Comparison of ENCODE assay signal across 13 cellular contexts in the genomic region with DNA sequence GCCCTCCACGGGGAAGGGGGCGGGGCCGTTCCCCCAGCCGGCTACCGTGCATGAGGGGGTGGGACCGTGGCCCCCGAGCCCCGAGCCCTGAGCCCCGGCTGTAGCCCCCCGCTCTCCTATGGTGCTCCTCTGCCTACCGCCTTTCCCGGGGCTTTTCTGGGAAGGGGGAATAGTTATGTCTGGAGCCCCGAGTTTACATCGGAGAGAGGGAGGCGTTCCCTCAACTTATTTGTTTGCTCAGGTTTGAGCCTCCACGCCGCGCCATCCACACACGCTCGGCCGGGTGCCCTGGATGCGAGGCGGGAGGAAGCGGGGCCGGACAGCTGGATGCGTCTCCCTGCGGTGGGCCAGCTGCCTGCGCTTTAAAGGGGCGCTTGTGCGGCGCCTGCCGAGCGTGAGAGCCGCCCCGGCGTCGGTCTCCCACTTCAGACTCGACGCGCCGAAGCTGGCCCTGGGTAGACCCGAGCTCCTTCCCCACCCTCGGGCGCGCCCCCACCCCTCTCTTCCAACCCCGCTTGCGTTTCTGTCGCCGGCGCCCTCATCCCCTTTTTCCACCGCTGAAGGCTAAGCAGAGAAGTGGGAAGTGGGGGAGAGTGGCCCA. TPM values are rescaled to one million over a fixed set of nuclear protein-coding genes. Genes with fewer than 3 reads are reported as not detected.
A peak's percentile ranks its signal among the peaks of the same experiment; 100 is the strongest.
DNase-seq lines count a peak whose midpoint lies in the region; ATAC-seq and TF ChIP-seq lines count a peak whose summit lies in the region.
"Had no signal": no experiment of that assay in that cellular context is flagged by ENCODE, and none has a peak within 500 bp of the region (broad histone marks: within the 10 kb centered on the region; RNA-seq: fewer than 3 reads in every experiment).

No MANE protein-coding gene starts in this region.

- ATAC-seq in naive thymus-derived CD8-positive, alpha-beta T cell, result peak; percentile 21 to 48
- no peak for ATAC-seq in HG03432 (IDR thresholded peaks at IDR 0.05; ENCODE audit: unreplicated experiment)
- no peak for ATAC-seq in HG03439 (IDR thresholded peaks at IDR 0.05; ENCODE audit: unreplicated experiment)

- no peaks in the 10 kb centered on the region for H3K9me3 Mint-ChIP-seq in activated naive CD8-positive, alpha-beta T cell (ENCODE audit: low read depth)
- no peaks in the 10 kb centered on the region for H3K9me3 Mint-ChIP-seq in activated naive CD8-positive, alpha-beta T cell treated with anti-CD3 and anti-CD28 coated beads for 36 hours
- no peaks in the 10 kb centered on the region for H3K9me3 Mint-ChIP-seq in naive thymus-derived CD8-positive, alpha-beta T cell

- DNase-seq in activated naive CD8-positive, alpha-beta T cell treated with anti-CD3 and anti-CD28 coated beads for 36 hours, result no peak
- DNase-seq in esophagus squamous epithelium (lab: John Stamatoyannopoulos, UW), result no peak
- DNase-seq in naive thymus-derived CD8-positive, alpha-beta T cell, result no peak
- no peak for DNase-seq in uterus
- no peak for DNase-seq in activated gamma-delta T cell (lab: John Stamatoyannopoulos, UW)
- DNase-seq: activated CD8-positive, alpha-beta memory T cell treated with anti-CD3 and anti-CD28 coated beads for 24 hours; AML-193; effector CD4-positive, alpha-beta T cell; midbrain; NCI-H1436 treated with DMSO at 0.1 percent for 48 hours had no signal

- TF ChIP-seq CTCF in esophagus squamous epithelium (IDR thresholded peaks at IDR 0.05), result no peak
- TF ChIP-seq CTCF in uterus (IDR thresholded peaks at IDR 0.05), result no peak

- POLR2A ChIA-PET in naive thymus-derived CD8-positive, alpha-beta T cell (lab: Charles Lee), result interaction anchor here (1.6 kb wide), 1 partner anchor 72 kb away, joined by 3 read pairs; the partner anchor contains the start of gene LRRC59

- peaks cover 15% of the 10 kb centered on the region for H3K4me1 Mint-ChIP-seq in activated naive CD8-positive, alpha-beta T cell (ENCODE audit: low read depth)
- peaks cover 7% of the 10 kb centered on the region for H3K4me1 Mint-ChIP-seq in activated naive CD8-positive, alpha-beta T cell treated with anti-CD3 and anti-CD28 coated beads for 36 hours
- H3K4me1 Mint-ChIP-seq in naive thymus-derived CD8-positive, alpha-beta T cell, result peaks cover 5 to 35% (median 16%) of the 10 kb centered on the region in 4 donors

- H3K36me3 ChIP-seq in esophagus squamous epithelium, result peaks cover 0 to 30% (median 0%) of the 10 kb centered on the region in 3 donors
- no peaks in the 10 kb centered on the region for H3K36me3 ChIP-seq in uterus

- no peaks in the 10 kb centered on the region for H3K36me3 Mint-ChIP-seq in activated naive CD8-positive, alpha-beta T cell
- no peaks in the 10 kb centered on the region for H3K36me3 Mint-ChIP-seq in activated naive CD8-positive, alpha-beta T cell treated with anti-CD3 and anti-CD28 coated beads for 36 hours
- H3K36me3 Mint-ChIP-seq in naive thymus-derived CD8-positive, alpha-beta T cell, result peaks cover 0 to 12% (median 0%) of the 10 kb centered on the region in 3 donors

- H3K4me3 Mint-ChIP-seq in activated naive CD8-positive, alpha-beta T cell, result peak overlapping the region; percentile 23
- no peak overlapping the region for H3K4me3 Mint-ChIP-seq in activated naive CD8-positive, alpha-beta T cell treated with anti-CD3 and anti-CD28 coated beads for 36 hours
- peak overlapping the region in 7 of 10 donors; percentile 2 to 54 (median 50) for H3K4me3 Mint-ChIP-seq in naive thymus-derived CD8-positive, alpha-beta T cell

- peaks cover 0 to 29% (median 0%) of the 10 kb centered on the region in 4 donors for H3K27me3 ChIP-seq in esophagus squamous epithelium
- no peaks in the 10 kb centered on the region for H3K27me3 ChIP-seq in uterus

- H3K4me3 ChIP-seq in esophagus squamous epithelium, result peak overlapping the region; percentile 13 to 59 (median 38)
- H3K4me3 ChIP-seq in uterus, result peak overlapping the region; percentile 18 to 28

- no peak for TF ChIP-seq POLR2A in esophagus squamous epithelium (IDR thresholded peaks at IDR 0.05)
- no peak for TF ChIP-seq POLR2A in uterus (IDR thresholded peaks at IDR 0.05)

- H3K4me1 ChIP-seq in esophagus squamous epithelium (peaks cover 12 to 39% (median 14%) of the 10 kb centered on the region in 3 donors), uterus (peaks cover 0 to 15% of the 10 kb centered on the region in 2 donors)

- intact Hi-C loops in esophagus squamous epithelium (cut with DNase I) (no loop called here), uterus (cut with DNase I; ENCODE audit: low total_unique reads) (no loop called here)

- H3K27me3 Mint-ChIP-seq in activated naive CD8-positive, alpha-beta T cell, result peaks cover 6% of the 10 kb centered on the region
- H3K27me3 Mint-ChIP-seq in activated naive CD8-positive, alpha-beta T cell treated with anti-CD3 and anti-CD28 coated beads for 36 hours, result peaks cover 34% of the 10 kb centered on the region
- peaks cover 2 to 37% (median 15%) of the 10 kb centered on the region in 5 donors for H3K27me3 Mint-ChIP-seq in naive thymus-derived CD8-positive, alpha-beta T cell

- 0% methylated on average over 1 of the region's 51 CpGs; no CpG with 5 or more reads in 1 of the 2 donors for WGBS in esophagus squamous epithelium, 2 donors

- no peak overlapping the region for H3K27ac Mint-ChIP-seq in activated naive CD8-positive, alpha-beta T cell
- H3K27ac Mint-ChIP-seq in activated naive CD8-positive, alpha-beta T cell treated with anti-CD3 and anti-CD28 coated beads for 36 hours, result no peak overlapping the region
- H3K27ac Mint-ChIP-seq in naive thymus-derived CD8-positive, alpha-beta T cell, result no peak overlapping the region

- H3K27ac ChIP-seq in esophagus squamous epithelium, result no peak overlapping the region
- H3K27ac ChIP-seq in uterus, result no peak overlapping the region

- no peaks in the 10 kb centered on the region for H3K9me3 ChIP-seq in esophagus squamous epithelium
- no peaks in the 10 kb centered on the region for H3K9me3 ChIP-seq in uterus

RNA-seq across cellular contexts. Expression of gene CHAD, which starts 0.4 kb away (rescaled TPM):
- not detected for total RNA-seq in activated naive CD8-positive, alpha-beta T cell treated with anti-CD3 and anti-CD28 coated beads for 36 hours
- total RNA-seq in esophagus squamous epithelium (under 1 TPM in 2 of 4 donors, not detected in 2; 0.19 to 0.80 TPM), uterus (not detected)
- total RNA-seq in naive thymus-derived CD8-positive, alpha-beta T cell, result not detected
- not detected for polyA plus RNA-seq in naive thymus-derived CD8-positive, alpha-beta T cell

RNA-seq across cellular contexts. Expression of gene RSAD1, which starts 9.6 kb away (rescaled TPM):
- total RNA-seq in activated naive CD8-positive, alpha-beta T cell treated with anti-CD3 and anti-CD28 coated beads for 36 hours, result 10 to 100 TPM; 36.5 to 37.0 TPM
- total RNA-seq in esophagus squamous epithelium, result 10 to 100 TPM in 3 of 4 donors, 1 to 10 TPM in 1; 9.1 to 19.3 (median 14.2) TPM
- 10 to 100 TPM; 88.2 to 90.6 TPM for total RNA-seq in naive thymus-derived CD8-positive, alpha-beta T cell
- polyA plus RNA-seq in naive thymus-derived CD8-positive, alpha-beta T cell, result 10 to 100 TPM; 61.3 to 78.8 (median 64.2) TPM
- 10 to 100 TPM; 12.9 to 42.6 (median 30.7) TPM for total RNA-seq in uterus

RNA-seq across cellular contexts. Expression of gene MYCBPAP, which starts 39.1 kb away (rescaled TPM):
- total RNA-seq in activated naive CD8-positive, alpha-beta T cell treated with anti-CD3 and anti-CD28 coated beads for 36 hours, result 1 to 10 TPM in 1 of 2 experiments, under 1 TPM in 1; 0.56 to 1.1 TPM
- total RNA-seq in esophagus squamous epithelium (under 1 TPM in 1 of 4 donors, not detected in 3; 0.38 TPM), uterus (10 to 100 TPM in 1 of 4 donors, 1 to 10 TPM in 3; 2.7 to 11.5 (median 5.1) TPM)
- total RNA-seq in naive thymus-derived CD8-positive, alpha-beta T cell, result 1 to 10 TPM; 1.3 to 2.6 TPM
- 1 to 10 TPM in 1 of 3 donors, under 1 TPM in 1, not detected in 1; 0.80 to 1.3 TPM for polyA plus RNA-seq in naive thymus-derived CD8-positive, alpha-beta T cell

RNA-seq across cellular contexts. Expression of gene ACSF2, which starts 43.1 kb away (rescaled TPM):
- total RNA-seq in activated naive CD8-positive, alpha-beta T cell treated with anti-CD3 and anti-CD28 coated beads for 36 hours, result 1 to 10 TPM; 9.2 to 9.7 TPM
- total RNA-seq in esophagus squamous epithelium (10 to 100 TPM in 3 of 4 donors, 1 to 10 TPM in 1; 7.0 to 26.3 (median 19.0) TPM), uterus (10 to 100 TPM; 16.7 to 60.6 (median 45.7) TPM)
- total RNA-seq in naive thymus-derived CD8-positive, alpha-beta T cell, result 10 to 100 TPM; 22.4 to 25.9 TPM
- polyA plus RNA-seq in naive thymus-derived CD8-positive, alpha-beta T cell, result 1 to 10 TPM; 1.2 to 2.3 (median 2.1) TPM

Comparison
In these comparisons a context has a peak if more than half of its experiments do, and no peak if none do; other contexts are left out.
1. ATAC-seq: peak in naive thymus-derived CD8-positive, alpha-beta T cell (2 of 2); none in HG03432 (single experiment) and HG03439 (single experiment).